In genomic region chr5:135435467-135436330, GRCh38 we compare ENCODE assay signal across 32 cellular contexts. TPM values are rescaled to one million over a fixed set of nuclear protein-coding genes. Genes with fewer than 3 reads are reported as not detected.
DNase-seq lines count a peak whose midpoint lies in the region; ATAC-seq and TF ChIP-seq lines count a peak whose summit lies in the region.
"Had no signal": no experiment of that assay in that cellular context is flagged by ENCODE, and none has a peak within 500 bp of the region (broad histone marks: within the 10 kb centered on the region; RNA-seq: fewer than 3 reads in every experiment).

No MANE protein-coding gene starts in this region.

- H3K4me3 ChIP-seq in esophagus muscularis mucosa (no peak overlapping the region), aorta (ENCODE audit: low read length in 2 of 2) (no peak overlapping the region), ascending aorta (no peak overlapping the region)
- H3K4me3 ChIP-seq: A549, SJCRH30, skin epidermis had no signal

- H3K4me1 ChIP-seq in esophagus muscularis mucosa = peaks cover 12 to 18% (median 15%) of the 10 kb centered on the region in 4 donors
- no peaks in the 10 kb centered on the region for H3K4me1 ChIP-seq in aorta (ENCODE audit: control insufficient read depth in 1 of 2, insufficient read depth in 2 of 2, low read length in 2 of 2)
- H3K4me1 ChIP-seq in ascending aorta = peaks cover 0 to 8% of the 10 kb centered on the region in 2 donors
- H3K4me1 ChIP-seq: A549, parathyroid adenoma had no signal

- H3K27me3 Mint-ChIP-seq in activated CD8-positive, alpha-beta memory T cell treated with anti-CD3 and anti-CD28 coated beads, Interleukin-2, amount 10 ng/mL, durations not matched to agents 7 days and 5 days = peaks cover 17% of the 10 kb centered on the region
- H3K27me3 Mint-ChIP-seq in HFFc6 (ENCODE audit: insufficient read depth) = no peaks in the 10 kb centered on the region

- H3K9me3 Mint-ChIP-seq in activated CD8-positive, alpha-beta memory T cell treated with anti-CD3 and anti-CD28 coated beads, Interleukin-2, amount 10 ng/mL, durations not matched to agents 7 days and 5 days (ENCODE audit: low read depth) = no peaks in the 10 kb centered on the region
- no peaks in the 10 kb centered on the region for H3K9me3 Mint-ChIP-seq in HFFc6
- H3K9me3 Mint-ChIP-seq: activated naive CD4-positive, alpha-beta T cell treated with anti-CD3 and anti-CD28 coated beads, Interleukin-2, amount 50 U/mL, for 24 hours; CD8-positive, alpha-beta memory T cell; nephron progenitor cell; T-cell had no signal

- no peaks in the 10 kb centered on the region for H3K36me3 Mint-ChIP-seq in activated CD8-positive, alpha-beta memory T cell treated with anti-CD3 and anti-CD28 coated beads, Interleukin-2, amount 10 ng/mL, durations not matched to agents 7 days and 5 days
- no peaks in the 10 kb centered on the region for H3K36me3 Mint-ChIP-seq in HFFc6 (ENCODE audit: low read depth)
- H3K36me3 Mint-ChIP-seq: activated naive CD4-positive, alpha-beta T cell treated with anti-CD3 and anti-CD28 coated beads, Interleukin-2, amount 50 U/mL, for 24 hours; CD8-positive, alpha-beta memory T cell; memory B cell; T-cell had no signal

- intact Hi-C loops in esophagus muscularis mucosa (cut with DNase I) (no loop called here), aorta (cut with DNase I) (no loop called here), ascending aorta (cut with DNase I) (no loop called here)

- no peaks in the 10 kb centered on the region for H3K4me1 Mint-ChIP-seq in activated CD8-positive, alpha-beta memory T cell treated with anti-CD3 and anti-CD28 coated beads, Interleukin-2, amount 10 ng/mL, durations not matched to agents 7 days and 5 days
- H3K4me1 Mint-ChIP-seq in HFFc6 (ENCODE audit: low read depth) = peaks cover 65% of the 10 kb centered on the region
- H3K4me1 Mint-ChIP-seq: activated naive CD4-positive, alpha-beta T cell treated with anti-CD3 and anti-CD28 coated beads, Interleukin-2, amount 50 U/mL, for 24 hours; CD8-positive, alpha-beta memory T cell; T-cell had no signal

- TF ChIP-seq CTCF in HFFc6 (IDR thresholded peaks at IDR 0.05) (no peak), esophagus muscularis mucosa (IDR thresholded peaks at IDR 0.05) (no peak), ascending aorta (IDR thresholded peaks at IDR 0.05) (no peak)

- no peak overlapping the region for H3K27ac ChIP-seq in esophagus muscularis mucosa (replicated peaks in 1 of 4)
- no peak overlapping the region for H3K27ac ChIP-seq in aorta (ENCODE audit: low read depth in 1 of 2, low read length in 2 of 2)
- H3K27ac ChIP-seq in ascending aorta = no peak overlapping the region
- H3K27ac ChIP-seq: A549, parathyroid adenoma, SJCRH30 had no signal

- TF ChIP-seq EP300 in esophagus muscularis mucosa (IDR thresholded peaks at IDR 0.05) = no peak

- ATAC-seq in activated CD8-positive, alpha-beta memory T cell treated with anti-CD3 and anti-CD28 coated beads, Interleukin-2, amount 10 ng/mL, durations not matched to agents 7 days and 5 days = no peak
- ATAC-seq in aorta (ENCODE audit: low FRiP score) = no peak
- no peak for ATAC-seq in activated CD4-positive, CD25-positive, alpha-beta regulatory T cell treated with anti-CD3 and anti-CD28 coated beads, Interleukin-2, amount 50 U/mL, for 24 hours
- ATAC-seq: A549; left colon; stimulated activated naive CD8-positive, alpha-beta T cell treated with anti-CD3 and anti-CD28 coated beads, Interleukin-15, Interleukin-2, amounts not matched to agents 100 U/mL and 50 U/mL, for 24 hours; T-cell had no signal

- no peaks in the 10 kb centered on the region for H3K9me3 ChIP-seq in esophagus muscularis mucosa
- H3K9me3 ChIP-seq in aorta (ENCODE audit: control insufficient read depth, low read length) = no peaks in the 10 kb centered on the region
- no peaks in the 10 kb centered on the region for H3K9me3 ChIP-seq in ascending aorta
- H3K9me3 ChIP-seq: A549, SJCRH30 had no signal

- TF ChIP-seq POLR2A in esophagus muscularis mucosa (IDR thresholded peaks at IDR 0.05; ENCODE audit: low read depth) = no peak

- CTCF ChIA-PET in activated CD8-positive, alpha-beta memory T cell treated with anti-CD3 and anti-CD28 coated beads, Interleukin-2, amount 10 ng/mL, durations not matched to agents 7 days and 5 days (lab: Charles Lee) = interaction anchor here (2.0 to 2.9 kb wide), 2 partner anchors 10 to 22 kb away, joined by 6 to 10 read pairs; no protein-coding TSS in a partner anchor

- 87% methylated on average over 4 of the region's 9 CpGs for WGBS in esophagus muscularis mucosa
- 78 to 81% methylated on average over 9 of the region's 9 CpGs for WGBS in aorta, 2 donors

- H3K27me3 ChIP-seq in esophagus muscularis mucosa = peaks cover 0 to 18% (median 0%) of the 10 kb centered on the region in 4 donors
- no peaks in the 10 kb centered on the region for H3K27me3 ChIP-seq in aorta (ENCODE audit: control insufficient read depth in 1 of 2, insufficient read depth in 2 of 2, low read length in 1 of 2)
- H3K27me3 ChIP-seq in ascending aorta = no peaks in the 10 kb centered on the region

- H3K36me3 ChIP-seq in esophagus muscularis mucosa (no peaks in the 10 kb centered on the region), aorta (ENCODE audit: control insufficient read depth in 1 of 2, insufficient read depth in 2 of 2, low read length in 1 of 2) (no peaks in the 10 kb centered on the region), ascending aorta (no peaks in the 10 kb centered on the region)
- H3K36me3 ChIP-seq: SJCRH30 had no signal

- no peak overlapping the region for H3K27ac Mint-ChIP-seq in activated CD8-positive, alpha-beta memory T cell treated with anti-CD3 and anti-CD28 coated beads, Interleukin-2, amount 10 ng/mL, durations not matched to agents 7 days and 5 days
- peak overlapping the region; percentile 54; the same call in 1 of the 2 replicates for H3K27ac Mint-ChIP-seq in HFFc6
- H3K27ac Mint-ChIP-seq: activated naive CD4-positive, alpha-beta T cell treated with anti-CD3 and anti-CD28 coated beads, Interleukin-2, amount 50 U/mL, for 24 hours; CD8-positive, alpha-beta memory T cell; memory B cell; nephron progenitor cell; T-cell had no signal

- H3K4me3 Mint-ChIP-seq in activated CD8-positive, alpha-beta memory T cell treated with anti-CD3 and anti-CD28 coated beads, Interleukin-2, amount 10 ng/mL, durations not matched to agents 7 days and 5 days = no peak overlapping the region
- H3K4me3 Mint-ChIP-seq in HFFc6 = no peak overlapping the region
- H3K4me3 Mint-ChIP-seq: activated naive CD4-positive, alpha-beta T cell treated with anti-CD3 and anti-CD28 coated beads, Interleukin-2, amount 50 U/mL, for 24 hours; CD8-positive, alpha-beta memory T cell; memory B cell; nephron progenitor cell; T-cell had no signal

- peak; percentile 52 for DNase-seq in activated CD8-positive, alpha-beta memory T cell treated with anti-CD3 and anti-CD28 coated beads for 24 hours
- no peak for DNase-seq in activated CD8-positive, alpha-beta memory T cell treated with anti-CD3 and anti-CD28 coated beads, Interleukin-2, amount 10 ng/mL, durations not matched to agents 7 days and 5 days
- no peak for DNase-seq in HFFc6
- DNase-seq in esophagus muscularis mucosa (ENCODE audit: extremely low spot score) = peak; percentile 87
- peak; percentile 16 for DNase-seq in stimulated activated CD8-positive, alpha-beta memory T cell treated with anti-CD3 and anti-CD28 coated beads, Interleukin-4, amount 100 ng/mL, for 48 hours
- no peak for DNase-seq in aorta
- no peak for DNase-seq in ascending aorta (ENCODE audit: low spot score in 2 of 2)
- DNase-seq: activated CD4-positive, alpha-beta T cell treated with anti-CD3 and anti-CD28 coated beads, Interleukin-2, amount 50 U/mL, for 1 hour; amniotic stem cell; CD8-positive, alpha-beta memory T cell; effector CD4-positive, alpha-beta T cell; hypothalamus; left colon; NCI-H1092 treated with DMSO at 0.1 percent for 48 hours; NCI-H187; NCI-H2171 treated with DMSO at 0.1 percent for 48 hours; NCI-H510A; nephron progenitor cell; SJCRH30; stimulated activated CD4-positive, alpha-beta T cell treated with anti-CD3 and anti-CD28 coated beads, Interleukin-1b, Interleukin-23, amount 100 ng/mL, for 48 hours; stimulated activated naive CD8-positive, alpha-beta T cell treated with anti-CD3 and anti-CD28 coated beads, Interleukin-15, Interleukin-2, amounts not matched to agents 100 U/mL and 50 U/mL, for 24 hours; T-cell had no signal

RNA-seq across cellular contexts. Expression of gene DCANP1, which starts 11.4 kb away (rescaled TPM):
- total RNA-seq in activated CD8-positive, alpha-beta memory T cell treated with anti-CD3 and anti-CD28 coated beads, Interleukin-2, amount 10 ng/mL, durations not matched to agents 7 days and 5 days = not detected
- not detected for total RNA-seq in HFFc6 (2021; fragmentation: NEBNext Ultra II Directional; extraction: Animal tissue kit (Norgen Biotek cat#: 25700))
- total RNA-seq in esophagus muscularis mucosa = under 1 TPM in 1 of 4 donors, not detected in 3; 0.26 TPM
- total RNA-seq in aorta = not detected
- under 1 TPM in 1 of 2 donors, not detected in 1; 0.10 TPM for polyA plus RNA-seq in aorta
- not detected for total RNA-seq in ascending aorta
- total RNA-seq: CD8-positive, alpha-beta memory T cell; HT-29; M059J; SJCRH30; T-cell; temporal lobe had no signal
- polyA plus RNA-seq: A549; CD8-positive, alpha-beta memory T cell; urinary bladder had no signal

RNA-seq across cellular contexts. Expression of gene TIFAB, which starts 16.5 kb away (rescaled TPM):
- not detected for total RNA-seq in activated CD8-positive, alpha-beta memory T cell treated with anti-CD3 and anti-CD28 coated beads, Interleukin-2, amount 10 ng/mL, durations not matched to agents 7 days and 5 days
- total RNA-seq in HFFc6 (2021; fragmentation: NEBNext Ultra II Directional; extraction: Animal tissue kit (Norgen Biotek cat#: 25700)) = not detected
- total RNA-seq in esophagus muscularis mucosa = not detected
- under 1 TPM in 1 of 2 donors, not detected in 1; 0.24 TPM for total RNA-seq in aorta
- not detected for polyA plus RNA-seq in aorta
- not detected for total RNA-seq in ascending aorta
- total RNA-seq: CD8-positive, alpha-beta memory T cell; HT-29; M059J; SJCRH30 had no signal
- polyA plus RNA-seq: A549; CD8-positive, alpha-beta memory T cell had no signal

RNA-seq across cellular contexts. Expression of gene MACROH2A1, which starts 36.7 kb away (rescaled TPM):
- 100 to 1,000 TPM; 281 to 327 TPM for total RNA-seq in activated CD8-positive, alpha-beta memory T cell treated with anti-CD3 and anti-CD28 coated beads, Interleukin-2, amount 10 ng/mL, durations not matched to agents 7 days and 5 days
- total RNA-seq in HFFc6 (2021; fragmentation: NEBNext Ultra II Directional; extraction: Animal tissue kit (Norgen Biotek cat#: 25700)) = 100 to 1,000 TPM; 116 to 144 (median 127) TPM
- total RNA-seq in esophagus muscularis mucosa (100 to 1,000 TPM; 144 to 152 (median 149) TPM), aorta (100 to 1,000 TPM in 1 of 2 donors, 10 to 100 TPM in 1; 99.0 to 113 TPM), ascending aorta (216 TPM)
- 100 to 1,000 TPM in 1 of 2 donors, 10 to 100 TPM in 1; 79.6 to 113 TPM for polyA plus RNA-seq in aorta

Comparison
In these comparisons a context has a peak if more than half of its experiments do, and no peak if none do; other contexts are left out.
1. DNase-seq: peak in activated CD8-positive, alpha-beta memory T cell treated with anti-CD3 and anti-CD28 coated beads for 24 hours (single experiment), esophagus muscularis mucosa (single experiment) and stimulated activated CD8-positive, alpha-beta memory T cell treated with anti-CD3 and anti-CD28 coated beads, Interleukin-4, amount 100 ng/mL, for 48 hours (single experiment); none in activated CD8-positive, alpha-beta memory T cell treated with anti-CD3 and anti-CD28 coated beads, Interleukin-2, amount 10 ng/mL, durations not matched to agents 7 days and 5 days (single experiment), HFFc6 (single experiment), aorta (0 of 2) and ascending aorta (0 of 2).